Comparison of ENCODE assay signal across 11 cellular contexts in the genomic region with DNA sequence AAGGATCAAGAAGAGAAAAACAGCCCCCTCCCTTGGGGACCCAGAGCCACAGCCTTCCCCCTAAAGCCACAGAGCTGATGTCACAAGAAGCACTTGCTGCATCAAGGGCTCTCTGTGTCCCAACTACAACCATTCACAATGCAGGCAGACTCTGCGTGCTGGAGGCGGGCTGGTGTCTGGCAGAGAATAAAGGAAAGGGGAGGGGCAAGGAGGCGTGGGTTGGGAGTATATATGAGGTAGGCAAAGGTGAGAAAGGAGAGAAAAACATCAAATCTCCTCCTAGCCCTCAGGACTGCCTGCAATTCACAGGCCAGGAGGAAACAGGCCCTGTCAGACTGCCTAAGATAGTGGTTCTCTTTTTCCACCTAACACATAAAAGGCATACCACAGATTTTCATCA. TPM values are rescaled to one million over a fixed set of nuclear protein-coding genes. Genes with fewer than 3 reads are reported as not detected.
DNase-seq lines count a peak whose midpoint lies in the region; ATAC-seq, FAIRE-seq and TF ChIP-seq lines count a peak whose summit lies in the region.
"Had no signal": no experiment of that assay in that cellular context is flagged by ENCODE, and none has a peak within 500 bp of the region (broad histone marks: within the 10 kb centered on the region; RNA-seq: fewer than 3 reads in every experiment).

No MANE protein-coding gene starts in this region.

- H3K27me3 Mint-ChIP-seq in activated T-cell treated with anti-CD3 and anti-CD28 coated beads, Interleukin-2, amount 50 U/mL, for 4 hours (ENCODE audit: low read depth): no peaks in the 10 kb centered on the region
- no peaks in the 10 kb centered on the region for H3K27me3 Mint-ChIP-seq in naive thymus-derived CD8-positive, alpha-beta T cell

- no peak for FAIRE-seq in D721Med (lab: Jason Lieb, UNC)
- FAIRE-seq: colon had no signal

- POLR2A ChIA-PET in naive thymus-derived CD8-positive, alpha-beta T cell (lab: Charles Lee): no interaction called here

- peaks cover 37% of the 10 kb centered on the region for H3K4me1 Mint-ChIP-seq in activated T-cell treated with anti-CD3 and anti-CD28 coated beads, Interleukin-2, amount 50 U/mL, for 4 hours (ENCODE audit: low read depth)
- H3K4me1 Mint-ChIP-seq in naive thymus-derived CD8-positive, alpha-beta T cell: peaks cover 23 to 71% (median 36%) of the 10 kb centered on the region in 4 donors

- H3K4me1 ChIP-seq in foreskin keratinocyte: no peaks in the 10 kb centered on the region

- TF ChIP-seq CTCF in D721Med (IDR thresholded peaks at IDR 0.05; ENCODE audit: insufficient read depth, missing control alignments) (no peak), foreskin keratinocyte (conservative IDR thresholded peaks at IDR 0.05) (no peak)

- no peaks in the 10 kb centered on the region for H3K9me3 Mint-ChIP-seq in activated T-cell treated with anti-CD3 and anti-CD28 coated beads, Interleukin-2, amount 50 U/mL, for 4 hours
- H3K9me3 Mint-ChIP-seq in naive thymus-derived CD8-positive, alpha-beta T cell: no peaks in the 10 kb centered on the region

- DNase-seq in AML-193 (lab: John Stamatoyannopoulos, UW): peak; percentile 85 to 86
- peak; percentile 80 to 84 for DNase-seq in NOMO-1 (lab: John Stamatoyannopoulos, UW; ENCODE audit: unreplicated experiment in 2 of 2)
- DNase-seq in activated T-cell treated with anti-CD3 and anti-CD28 coated beads, Interleukin-2, amount 50 U/mL, for 4 hours: peak; percentile 38
- peak in 9 of 10 donors; percentile 38 to 83 (median 71) for DNase-seq in naive thymus-derived CD8-positive, alpha-beta T cell
- DNase-seq in D721Med (ENCODE audit: insufficient read length, low spot score): no peak
- no peak for DNase-seq in foreskin keratinocyte

- no peak overlapping the region for H3K27ac ChIP-seq in foreskin keratinocyte

- peaks cover 16% of the 10 kb centered on the region for H3K36me3 Mint-ChIP-seq in activated T-cell treated with anti-CD3 and anti-CD28 coated beads, Interleukin-2, amount 50 U/mL, for 4 hours (ENCODE audit: insufficient read depth)
- peaks cover 0 to 24% (median 4%) of the 10 kb centered on the region in 3 donors for H3K36me3 Mint-ChIP-seq in naive thymus-derived CD8-positive, alpha-beta T cell

- H3K4me3 Mint-ChIP-seq in activated T-cell treated with anti-CD3 and anti-CD28 coated beads, Interleukin-2, amount 50 U/mL, for 4 hours: no peak overlapping the region
- peak overlapping the region in 1 of 10 donors; percentile 14 for H3K4me3 Mint-ChIP-seq in naive thymus-derived CD8-positive, alpha-beta T cell

- peak; percentile 72 to 87 for ATAC-seq in activated T-cell treated with anti-CD3 and anti-CD28 coated beads, Interleukin-2, amount 50 U/mL, for 4 hours
- ATAC-seq in naive thymus-derived CD8-positive, alpha-beta T cell: peak; percentile 98
- no peak for ATAC-seq in GM19452 (IDR thresholded peaks at IDR 0.05; ENCODE audit: unreplicated experiment)
- no peak for ATAC-seq in GM21576 (IDR thresholded peaks at IDR 0.05; ENCODE audit: unreplicated experiment)
- no peak for ATAC-seq in foreskin keratinocyte

- peak overlapping the region in 8 of 10 donors; percentile 17 to 87 (median 65) for H3K27ac Mint-ChIP-seq in naive thymus-derived CD8-positive, alpha-beta T cell

- H3K27me3 ChIP-seq in foreskin keratinocyte: no peaks in the 10 kb centered on the region

RNA-seq across cellular contexts. Expression of gene IHH, which starts 48.7 kb away (rescaled TPM):
- under 1 TPM in 1 of 3 donors, not detected in 2; 0.28 TPM for total RNA-seq in activated T-cell treated with anti-CD3 and anti-CD28 coated beads, Interleukin-2, amount 50 U/mL, for 4 hours
- total RNA-seq in naive thymus-derived CD8-positive, alpha-beta T cell: not detected
- polyA plus RNA-seq in naive thymus-derived CD8-positive, alpha-beta T cell: not detected
- not detected in 2 replicates for total RNA-seq in foreskin keratinocyte
- 0.04 TPM in 1 of 2 replicates, not detected in the other for polyA plus RNA-seq in foreskin keratinocyte
- total RNA-seq: MCF 10A; T-helper 1 cell treated with Interleukin-12 subunit alpha and Interleukin-12 subunit beta and Interleukin-4 antibody, amounts not matched to agents 30 ng/mL and 1 ng/mL, for 36 hours had no signal

RNA-seq across cellular contexts. Expression of gene NHEJ1, which starts 51.1 kb away (rescaled TPM):
- total RNA-seq in activated T-cell treated with anti-CD3 and anti-CD28 coated beads, Interleukin-2, amount 50 U/mL, for 4 hours: 10 to 100 TPM; 26.5 to 33.3 (median 30.1) TPM
- total RNA-seq in naive thymus-derived CD8-positive, alpha-beta T cell: 10 to 100 TPM; 17.0 to 20.1 TPM
- 10 to 100 TPM; 16.6 to 29.1 (median 23.0) TPM for polyA plus RNA-seq in naive thymus-derived CD8-positive, alpha-beta T cell
- 12.4 and 13.8 TPM in 2 replicates for total RNA-seq in foreskin keratinocyte
- 8.0 and 9.3 TPM in 2 replicates for polyA plus RNA-seq in foreskin keratinocyte

Comparison
In these comparisons a context has a peak if more than half of its experiments do, and no peak if none do; other contexts are left out.
1. DNase-seq: peak in AML-193 (2 of 2), NOMO-1 (2 of 2), activated T-cell treated with anti-CD3 and anti-CD28 coated beads, Interleukin-2, amount 50 U/mL, for 4 hours (single experiment) and naive thymus-derived CD8-positive, alpha-beta T cell (9 of 10); none in D721Med (single experiment) and foreskin keratinocyte (0 of 2).
2. ATAC-seq: peak in activated T-cell treated with anti-CD3 and anti-CD28 coated beads, Interleukin-2, amount 50 U/mL, for 4 hours (2 of 2) and naive thymus-derived CD8-positive, alpha-beta T cell (2 of 2); none in GM19452 (single experiment), GM21576 (single experiment) and foreskin keratinocyte (single experiment).